ENCODE assay signal across 33 cellular contexts in genomic region chr7:82494420-82494819, GRCh38. TPM values are rescaled to one million over a fixed set of nuclear protein-coding genes. Genes with fewer than 3 reads are reported as not detected.
"Had no signal": no experiment of that assay in that cellular context is flagged by ENCODE, and none has a peak within 500 bp of the region (broad histone marks: within the 10 kb centered on the region; RNA-seq: fewer than 3 reads in every experiment).

No MANE protein-coding gene starts in this region.

- H3K9me3 ChIP-seq: ascending aorta, colonic mucosa had no signal

- H3K27ac ChIP-seq: ascending aorta, breast epithelium, cardiac muscle cell, colonic mucosa, dorsolateral prefrontal cortex, WERI-Rb-1 had no signal

- H3K4me3 Mint-ChIP-seq: activated B cell treated with CpG ODN at 0.5 μM for 24 hours; activated CD8-positive, alpha-beta T cell treated with anti-CD3 and anti-CD28 coated beads for 36 hours; activated naive CD4-positive, alpha-beta T cell treated with anti-CD3 and anti-CD28 coated beads, Interleukin-2, amount 10 ng/mL, durations not matched to agents 7 days and 5 days; activated naive CD8-positive, alpha-beta T cell treated with anti-CD3 and anti-CD28 coated beads, Interleukin-2, amount 10 ng/mL, durations not matched to agents 7 days and 5 days; activated T-helper 1 cell treated with anti-CD3 and anti-CD28 coated beads, Interleukin-12 subunit alpha, Interleukin-12 subunit beta, Interleukin-2, Interleukin-4 antibody, amounts not matched to agents 30 ng/mL and 10 ng/mL and 1 ng/mL, durations not matched to agents 14 hours and 24 hours and 36 hours; brain; endodermal cell; T-helper 17 cell; T-helper 2 cell treated with Interferon-gamma antibody and Interleukin-4, amounts not matched to agents 5 μg/mL and 100 μg/mL, for 36 hours had no signal

- H3K4me1 Mint-ChIP-seq: activated B cell treated with CpG ODN at 0.5 μM for 24 hours; activated naive CD4-positive, alpha-beta T cell treated with anti-CD3 and anti-CD28 coated beads, Interleukin-2, amount 10 ng/mL, durations not matched to agents 7 days and 5 days; activated naive CD8-positive, alpha-beta T cell treated with anti-CD3 and anti-CD28 coated beads, Interleukin-2, amount 10 ng/mL, durations not matched to agents 7 days and 5 days; brain; endodermal cell; T-helper 17 cell had no signal

- H3K9me3 Mint-ChIP-seq: activated B cell treated with CpG ODN at 0.5 μM for 24 hours; activated CD8-positive, alpha-beta T cell treated with anti-CD3 and anti-CD28 coated beads for 36 hours; activated naive CD8-positive, alpha-beta T cell treated with anti-CD3 and anti-CD28 coated beads, Interleukin-2, amount 10 ng/mL, durations not matched to agents 7 days and 5 days; activated T-helper 1 cell treated with anti-CD3 and anti-CD28 coated beads, Interleukin-12 subunit alpha, Interleukin-12 subunit beta, Interleukin-2, Interleukin-4 antibody, amounts not matched to agents 30 ng/mL and 10 ng/mL and 1 ng/mL, durations not matched to agents 14 hours and 24 hours and 36 hours; endodermal cell had no signal

- H3K27me3 Mint-ChIP-seq: activated B cell treated with CpG ODN at 0.5 μM for 24 hours; activated naive CD4-positive, alpha-beta T cell treated with anti-CD3 and anti-CD28 coated beads, Interleukin-2, amount 10 ng/mL, durations not matched to agents 7 days and 5 days; activated naive CD8-positive, alpha-beta T cell treated with anti-CD3 and anti-CD28 coated beads, Interleukin-2, amount 10 ng/mL, durations not matched to agents 7 days and 5 days; brain; T-helper 17 cell had no signal

- H3K36me3 Mint-ChIP-seq: activated naive CD4-positive, alpha-beta T cell treated with anti-CD3 and anti-CD28 coated beads, Interleukin-2, amount 10 ng/mL, durations not matched to agents 7 days and 5 days; activated naive CD8-positive, alpha-beta T cell treated with anti-CD3 and anti-CD28 coated beads, Interleukin-2, amount 10 ng/mL, durations not matched to agents 7 days and 5 days; brain had no signal

- H3K4me1 ChIP-seq: ascending aorta, breast epithelium, colonic mucosa had no signal

- DNase-seq: activated B cell treated with CpG ODN at 0.5 μM for 24 hours; activated CD4-positive, alpha-beta T cell treated with anti-CD3 and anti-CD28 coated beads for 48 hours; activated CD4-positive, alpha-beta T cell treated with anti-CD3 and anti-CD28 coated beads, Interleukin-2, amount 50 U/mL, for 1 hour; activated CD4-positive, alpha-beta T cell treated with anti-CD3 and anti-CD28 coated beads, Interleukin-2, amount 50 U/mL, for 48 hours; activated CD8-positive, alpha-beta memory T cell treated with anti-CD3 and anti-CD28 coated beads for 24 hours; activated CD8-positive, alpha-beta T cell treated with anti-CD3 and anti-CD28 coated beads for 36 hours; activated effector memory CD4-positive, alpha-beta T cell treated with anti-CD3 and anti-CD28 coated beads, Interleukin-2, amount 50 U/mL, for 16 hours; activated naive CD4-positive, alpha-beta T cell treated with anti-CD3 and anti-CD28 coated beads, Interleukin-2, amount 10 ng/mL, durations not matched to agents 7 days and 5 days; activated naive CD8-positive, alpha-beta T cell treated with anti-CD3 and anti-CD28 coated beads, Interleukin-2, amount 10 ng/mL, durations not matched to agents 7 days and 5 days; activated T-cell treated with anti-CD3 and anti-CD28 coated beads, Interleukin-2, amount 50 U/mL, for 48 hours; central memory CD4-positive, alpha-beta T cell; cerebellar nuclear complex; colonic mucosa; dorsolateral prefrontal cortex; effector memory CD4-positive, alpha-beta T cell; endodermal cell; foreskin fibroblast; glutamatergic neuron; T-helper 1 cell; T-helper 17 cell; T1000; WERI-Rb-1 had no signal

- H3K4me3 ChIP-seq: ascending aorta, breast epithelium, cardiac muscle cell, colonic mucosa, dorsolateral prefrontal cortex had no signal

- H3K36me3 ChIP-seq: ascending aorta, breast epithelium, cardiac muscle cell, colonic mucosa, WERI-Rb-1 had no signal

- H3K27me3 ChIP-seq: ascending aorta, breast epithelium, cardiac muscle cell, colonic mucosa, dorsolateral prefrontal cortex had no signal

- FAIRE-seq: frontal cortex had no signal

- ATAC-seq: activated CD4-positive, CD25-positive, alpha-beta regulatory T cell treated with anti-CD3 and anti-CD28 coated beads, Interleukin-2, amount 50 U/mL, for 24 hours; activated CD8-positive, alpha-beta T cell treated with anti-CD3 and anti-CD28 coated beads for 36 hours; activated naive CD4-positive, alpha-beta T cell treated with anti-CD3 and anti-CD28 coated beads, Interleukin-2, amount 50 U/mL, for 72 hours; esophagus mucosa; T-helper 17 cell had no signal

RNA-seq across cellular contexts. Expression of gene CACNA2D1, which starts 50.8 kb away (rescaled TPM):
- total RNA-seq: activated B cell treated with CpG ODN at 0.5 μM for 24 hours; activated CD8-positive, alpha-beta T cell treated with anti-CD3 and anti-CD28 coated beads for 36 hours; activated naive CD4-positive, alpha-beta T cell treated with anti-CD3 and anti-CD28 coated beads, Interleukin-2, amount 50 U/mL, for 72 hours; activated naive CD8-positive, alpha-beta T cell treated with anti-CD3 and anti-CD28 coated beads, Interleukin-2, amount 10 ng/mL, durations not matched to agents 7 days and 5 days; activated T-helper 1 cell treated with anti-CD3 and anti-CD28 coated beads, Interleukin-12 subunit alpha, Interleukin-12 subunit beta, Interleukin-2, Interleukin-4 antibody, amounts not matched to agents 30 ng/mL and 10 ng/mL and 1 ng/mL, durations not matched to agents 14 hours and 24 hours and 36 hours; activated T-helper 2 cell treated with anti-CD3 and anti-CD28 coated beads, Interferon-gamma antibody, Interleukin-2, Interleukin-4, amounts not matched to agents 10 μg/mL and 5 μg/mL and 100 μg/mL, durations not matched to agents 14 hours and 24 hours and 36 hours; T-helper 17 cell had no signal
